Comparison of ENCODE assay signal across 13 cellular contexts in genomic region chrY:19503092-19503449, GRCh38.
DNase-seq lines count a peak whose midpoint lies in the region; ATAC-seq and TF ChIP-seq lines count a peak whose summit lies in the region.
"Had no signal": no experiment of that assay in that cellular context is flagged by ENCODE, and none has a peak within 500 bp of the region (broad histone marks: within the 10 kb centered on the region; RNA-seq: fewer than 3 reads in every experiment).

No MANE protein-coding gene starts in this region.

- peaks cover 36% of the 10 kb centered on the region for H3K4me1 Mint-ChIP-seq in activated CD8-positive, alpha-beta T cell treated with anti-CD3 and anti-CD28 coated beads, Interleukin-2, amount 10 ng/mL, durations not matched to agents 7 days and 5 days (ENCODE audit: low read depth)
- peaks cover 38% of the 10 kb centered on the region for H3K4me1 Mint-ChIP-seq in stimulated activated naive CD8-positive, alpha-beta T cell treated with anti-CD3 and anti-CD28 coated beads, Interleukin-15, Interleukin-2, amounts not matched to agents 100 ng/mL and 50 ng/mL, for 24 hours (ENCODE audit: low read depth)

- DNase-seq in activated CD4-positive, CD25-positive, alpha-beta regulatory T cell (lab: John Stamatoyannopoulos, UW): peak in 3 of 4 experiments; percentile 1 to 8 (median 5)
- no peak for DNase-seq in activated CD4-positive, CD25-positive, alpha-beta regulatory T cell treated with anti-CD3 and anti-CD28 coated beads, Interleukin-2, amount 50 U/mL, for 72 hours
- DNase-seq in activated CD8-positive, alpha-beta T cell treated with anti-CD3 and anti-CD28 coated beads, Interleukin-2, amount 10 ng/mL, durations not matched to agents 7 days and 5 days: peak; percentile 44
- DNase-seq in germinal center (ENCODE audit: low spot score): peak; percentile 9
- DNase-seq in body of pancreas: no peak
- DNase-seq in right atrium auricular region (ENCODE audit: low spot score): no peak
- DNase-seq in GOT3 (lab: John Stamatoyannopoulos, UW): no peak
- DNase-seq: DMS153, foreskin melanocyte, kidney glomerular epithelial cell, MV-4-11, NCI-H748 treated with DMSO at 0.1 percent for 48 hours had no signal

- H3K4me3 ChIP-seq in body of pancreas (no peak overlapping the region), right atrium auricular region (no peak overlapping the region)

- H3K27ac Mint-ChIP-seq in activated CD8-positive, alpha-beta T cell treated with anti-CD3 and anti-CD28 coated beads, Interleukin-2, amount 10 ng/mL, durations not matched to agents 7 days and 5 days: peak overlapping the region; percentile 93
- H3K27ac Mint-ChIP-seq in stimulated activated naive CD8-positive, alpha-beta T cell treated with anti-CD3 and anti-CD28 coated beads, Interleukin-15, Interleukin-2, amounts not matched to agents 100 ng/mL and 50 ng/mL, for 24 hours: peak overlapping the region; percentile 81

- no peak for TF ChIP-seq POLR2A in body of pancreas (IDR thresholded peaks at IDR 0.05)

- H3K9me3 Mint-ChIP-seq in activated CD8-positive, alpha-beta T cell treated with anti-CD3 and anti-CD28 coated beads, Interleukin-2, amount 10 ng/mL, durations not matched to agents 7 days and 5 days (ENCODE audit: insufficient read depth): no peaks in the 10 kb centered on the region
- H3K9me3 Mint-ChIP-seq in stimulated activated naive CD8-positive, alpha-beta T cell treated with anti-CD3 and anti-CD28 coated beads, Interleukin-15, Interleukin-2, amounts not matched to agents 100 ng/mL and 50 ng/mL, for 24 hours: no peaks in the 10 kb centered on the region

- H3K4me1 ChIP-seq in body of pancreas: no peaks in the 10 kb centered on the region
- no peaks in the 10 kb centered on the region for H3K4me1 ChIP-seq in right atrium auricular region

- CTCF ChIA-PET in activated CD8-positive, alpha-beta T cell treated with anti-CD3 and anti-CD28 coated beads, Interleukin-2, amount 10 ng/mL, durations not matched to agents 7 days and 5 days (lab: Charles Lee): interaction anchor here (0.6 to 2.8 kb wide), 8 partner anchors 50 to 70 kb away, joined by 3 to 8 read pairs (median 4); no protein-coding TSS in a partner anchor

- peak overlapping the region; percentile 83 for H3K4me3 Mint-ChIP-seq in activated CD8-positive, alpha-beta T cell treated with anti-CD3 and anti-CD28 coated beads, Interleukin-2, amount 10 ng/mL, durations not matched to agents 7 days and 5 days
- peak overlapping the region; percentile 86 for H3K4me3 Mint-ChIP-seq in stimulated activated naive CD8-positive, alpha-beta T cell treated with anti-CD3 and anti-CD28 coated beads, Interleukin-15, Interleukin-2, amounts not matched to agents 100 ng/mL and 50 ng/mL, for 24 hours

- H3K27ac ChIP-seq in body of pancreas (no peak overlapping the region), right atrium auricular region (no peak overlapping the region)

- POLR2A ChIA-PET in activated CD8-positive, alpha-beta T cell treated with anti-CD3 and anti-CD28 coated beads, Interleukin-2, amount 10 ng/mL, durations not matched to agents 7 days and 5 days (lab: Charles Lee): interaction anchor here (1.7 kb wide), 1 partner anchor 27 kb away, joined by 3 read pairs; no protein-coding TSS in a partner anchor

- H3K36me3 ChIP-seq in body of pancreas (replicated peaks in 1 of 2; ENCODE audit: insufficient read depth in 1 of 2, low read depth in 2 of 2) (no peaks in the 10 kb centered on the region), right atrium auricular region (no peaks in the 10 kb centered on the region)

- TF ChIP-seq CTCF in body of pancreas (IDR thresholded peaks at IDR 0.05): peak in 1 of 7 experiments; percentile 6
- TF ChIP-seq CTCF in right atrium auricular region (IDR thresholded peaks at IDR 0.05): no peak

- H3K36me3 Mint-ChIP-seq in activated CD8-positive, alpha-beta T cell treated with anti-CD3 and anti-CD28 coated beads, Interleukin-2, amount 10 ng/mL, durations not matched to agents 7 days and 5 days (ENCODE audit: low read depth): peaks cover 6% of the 10 kb centered on the region
- no peaks in the 10 kb centered on the region for H3K36me3 Mint-ChIP-seq in stimulated activated naive CD8-positive, alpha-beta T cell treated with anti-CD3 and anti-CD28 coated beads, Interleukin-15, Interleukin-2, amounts not matched to agents 100 ng/mL and 50 ng/mL, for 24 hours (ENCODE audit: low read depth)

- no peaks in the 10 kb centered on the region for H3K27me3 Mint-ChIP-seq in activated CD8-positive, alpha-beta T cell treated with anti-CD3 and anti-CD28 coated beads, Interleukin-2, amount 10 ng/mL, durations not matched to agents 7 days and 5 days (ENCODE audit: low read depth)
- no peaks in the 10 kb centered on the region for H3K27me3 Mint-ChIP-seq in stimulated activated naive CD8-positive, alpha-beta T cell treated with anti-CD3 and anti-CD28 coated beads, Interleukin-15, Interleukin-2, amounts not matched to agents 100 ng/mL and 50 ng/mL, for 24 hours

- H3K9me3 ChIP-seq in body of pancreas: no peaks in the 10 kb centered on the region
- no peaks in the 10 kb centered on the region for H3K9me3 ChIP-seq in right atrium auricular region

- peak; percentile 53 for ATAC-seq in activated CD8-positive, alpha-beta T cell treated with anti-CD3 and anti-CD28 coated beads, Interleukin-2, amount 10 ng/mL, durations not matched to agents 7 days and 5 days
- ATAC-seq in body of pancreas: no peak

- WGBS in body of pancreas, 2 donors: 19 to 29% methylated on average over 12 to 15 of the region's 15 CpGs

- intact Hi-C loops in body of pancreas (cut with DNase I): no loop called here

- H3K27me3 ChIP-seq in body of pancreas (no peaks in the 10 kb centered on the region), right atrium auricular region (no peaks in the 10 kb centered on the region)

Comparison
In these comparisons a context has a peak if more than half of its experiments do, and no peak if none do; other contexts are left out.
1. DNase-seq: peak in activated CD4-positive, CD25-positive, alpha-beta regulatory T cell (3 of 4), activated CD8-positive, alpha-beta T cell treated with anti-CD3 and anti-CD28 coated beads, Interleukin-2, amount 10 ng/mL, durations not matched to agents 7 days and 5 days (single experiment) and germinal center (single experiment); none in activated CD4-positive, CD25-positive, alpha-beta regulatory T cell treated with anti-CD3 and anti-CD28 coated beads, Interleukin-2, amount 50 U/mL, for 72 hours (single experiment), body of pancreas (0 of 4), right atrium auricular region (single experiment) and GOT3 (single experiment).